Comparison of ENCODE assay signal across 12 cellular contexts in genomic region chr1:175725684-175726083, GRCh38. TPM values are rescaled to one million over a fixed set of nuclear protein-coding genes. Genes with fewer than 3 reads are reported as not detected.
DNase-seq lines count a peak whose midpoint lies in the region; ATAC-seq lines count a peak whose summit lies in the region.
"Had no signal": no experiment of that assay in that cellular context is flagged by ENCODE, and none has a peak within 500 bp of the region (broad histone marks: within the 10 kb centered on the region; RNA-seq: fewer than 3 reads in every experiment).

No MANE protein-coding gene starts in this region.

- DNase-seq in cardiac septum (ENCODE audit: low spot score) (peak; percentile 14), Right ventricle myocardium inferior (ENCODE audit: missing footprints) (no peak), SW480 (ENCODE audit: low spot score) (peak; percentile 16), foreskin melanocyte (peak; percentile 8), NCI-H1436 (lab: John Stamatoyannopoulos, UW) (no peak), GM03348 (ENCODE audit: low spot score) (no peak), NCI-H2196 treated with DMSO at 0.1 percent for 48 hours (lab: John Stamatoyannopoulos, UW; ENCODE audit: unreplicated experiment) (no peak)
- DNase-seq in activated naive CD4-positive, alpha-beta T cell treated with anti-CD3 and anti-CD28 coated beads, Interleukin-2, amount 50 U/mL, for 16 hours, result no peak
- DNase-seq: effector memory CD4-positive, alpha-beta T cell; naive thymus-derived CD4-positive, alpha-beta T cell; NCI-H510A treated with DMSO at 0.1 percent for 48 hours had no signal

- intact Hi-C loops in cardiac septum (cut with DNase I) (no loop called here), Right ventricle myocardium inferior (cut with DNase I) (no loop called here)

- no peak for ATAC-seq in Right ventricle myocardium inferior
- ATAC-seq: naive thymus-derived CD4-positive, alpha-beta T cell had no signal

RNA-seq across cellular contexts. Expression of gene TNR, which starts 17.7 kb away (rescaled TPM):
- total RNA-seq in cardiac septum, result 0.05 TPM
- total RNA-seq in Right ventricle myocardium inferior, result not detected
- total RNA-seq: CD4-positive, CD25-positive, alpha-beta regulatory T cell had no signal

Comparison
In these comparisons a context has a peak if more than half of its experiments do, and no peak if none do; other contexts are left out.
1. DNase-seq: peak in cardiac septum (single experiment), SW480 (single experiment) and foreskin melanocyte (single experiment); none in Right ventricle myocardium inferior (single experiment), NCI-H1436 (single experiment), GM03348 (single experiment), NCI-H2196 treated with DMSO at 0.1 percent for 48 hours (single experiment) and activated naive CD4-positive, alpha-beta T cell treated with anti-CD3 and anti-CD28 coated beads, Interleukin-2, amount 50 U/mL, for 16 hours (single experiment).